ENCODE assay signal across 8 cellular contexts in the genomic region with DNA sequence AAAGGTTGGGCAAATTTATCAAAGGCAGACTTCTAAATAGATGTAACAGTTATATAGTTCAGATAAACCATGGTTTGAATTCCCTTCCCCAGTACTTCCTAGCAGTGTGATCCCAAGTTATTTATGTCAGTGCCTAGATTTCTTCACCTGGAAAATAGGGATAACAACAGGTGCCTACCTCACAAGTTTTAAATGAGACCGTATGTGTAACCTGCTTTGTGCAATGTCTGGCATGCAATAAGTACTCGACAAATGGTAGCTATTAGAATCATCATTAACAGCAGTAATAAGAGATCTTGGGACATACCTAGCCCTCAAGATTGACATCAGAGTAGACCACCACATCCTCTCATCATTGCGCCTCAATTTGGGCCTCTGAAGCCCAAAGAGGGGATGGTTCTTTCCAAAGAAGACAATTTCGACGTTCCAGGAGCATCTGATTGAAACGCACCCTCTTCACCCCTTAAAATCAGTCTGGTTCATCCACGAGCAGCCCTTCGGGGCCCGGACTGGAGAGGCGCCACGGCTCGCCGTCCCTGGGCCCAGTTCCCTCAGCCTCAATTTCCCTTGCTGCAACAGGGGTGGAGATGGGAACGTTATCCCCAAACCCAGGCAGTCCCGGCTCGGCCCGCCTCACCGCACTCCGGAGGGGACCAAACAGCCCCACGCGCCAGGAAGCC. TPM values are rescaled to one million over a fixed set of nuclear protein-coding genes. Genes with fewer than 3 reads are reported as not detected.
DNase-seq lines count a peak whose midpoint lies in the region; ATAC-seq and TF ChIP-seq lines count a peak whose summit lies in the region.

No MANE protein-coding gene starts in this region.

- H3K4me1 ChIP-seq in adrenal gland (replicated peaks in 1 of 2), result peaks cover 7 to 18% of the 10 kb centered on the region in 2 donors
- H3K4me1 ChIP-seq in thymus (ENCODE audit: control insufficient read depth, insufficient read depth, low read length), result peaks cover 4% of the 10 kb centered on the region

- peak overlapping the region; percentile 11 for H3K27ac ChIP-seq in AG04450 (ENCODE audit: low read depth, low read length)
- H3K27ac ChIP-seq in adrenal gland, result peak overlapping the region in 4 of 5 donors; percentile 46 to 99 (median 82)
- peak overlapping the region; percentile 73 for H3K27ac ChIP-seq in thymus (ENCODE audit: low read depth)

- TF ChIP-seq POLR2A in adrenal gland (IDR thresholded peaks at IDR 0.05), result no peak

- peaks cover 0 to under 1% of the 10 kb centered on the region in 2 donors for H3K36me3 ChIP-seq in adrenal gland (replicated peaks in 1 of 2)
- H3K36me3 ChIP-seq in thymus (ENCODE audit: control insufficient read depth, insufficient read depth), result peaks cover under 1% of the 10 kb centered on the region

- H3K27me3 ChIP-seq in AG04450 (ENCODE audit: control insufficient read depth, insufficient read depth, low read length), result no peaks in the 10 kb centered on the region
- no peaks in the 10 kb centered on the region for H3K27me3 ChIP-seq in adrenal gland
- no peaks in the 10 kb centered on the region for H3K27me3 ChIP-seq in thymus (ENCODE audit: control insufficient read depth, insufficient read depth)

- no peaks in the 10 kb centered on the region for H3K9me3 ChIP-seq in AG04450 (ENCODE audit: control insufficient read depth, insufficient read depth, low read length)
- no peaks in the 10 kb centered on the region for H3K9me3 ChIP-seq in adrenal gland (replicated peaks in 1 of 3)
- H3K9me3 ChIP-seq in thymus (ENCODE audit: control insufficient read depth), result no peaks in the 10 kb centered on the region

- TF ChIP-seq CTCF in AG04450 (IDR thresholded peaks at IDR 0.05; ENCODE audit: low read depth, low read length) (no peak), adrenal gland (IDR thresholded peaks at IDR 0.05) (no peak)

- WGBS in adrenal gland, 4 donors, result 0 to 3% (median 1%) methylated on average over 5 to 21 of the region's 21 CpGs
- under 1% methylated on average over 21 of the region's 21 CpGs for WGBS in thymus

- CTCF ChIA-PET in AG04450 (lab: Charles Lee), result interaction anchor here (0.6 to 2.9 kb wide), 2 partner anchors 33 to 81 kb away, joined by 4 to 12 read pairs; no protein-coding TSS in a partner anchor

- ATAC-seq in GM19023 (IDR thresholded peaks at IDR 0.05; ENCODE audit: unreplicated experiment) (peak; percentile 29), GM18502 (IDR thresholded peaks at IDR 0.05; ENCODE audit: poor library complexity, unreplicated experiment) (no peak)

- DNase-seq in AG04450 (ENCODE audit: low read depth, low spot score), result no peak
- peak; percentile 11 for DNase-seq in HT1080 (ENCODE audit: low read depth)
- DNase-seq in adrenal gland, result no peak
- peak; percentile 19 for DNase-seq in kidney tubule cell (ENCODE audit: low spot score)
- no peak for DNase-seq in Ammon's horn (ENCODE audit: low spot score)

- H3K4me3 ChIP-seq in AG04450 (ENCODE audit: low read depth, low read length) (peak overlapping the region; percentile 87), adrenal gland (peak overlapping the region; percentile 11 to 88 (median 48)), thymus (ENCODE audit: low read length) (peak overlapping the region; percentile 92)

- POLR2A ChIA-PET in AG04450 (lab: Yijun Ruan, JAX), result interaction anchor here (0.8 to 1.2 kb wide), 2 partner anchors 14 to 82 kb away, joined by 3 to 4 read pairs; no protein-coding TSS in a partner anchor

- intact Hi-C loops in adrenal gland (cut with DNase I), result no loop called here

RNA-seq across cellular contexts. Expression of gene ACACA, which starts 0.5 kb away (rescaled TPM):
- polyA plus RNA-seq in AG04450 (2011; rRNA removed), result 53.6 and 57.9 TPM in 2 replicates
- polyA minus RNA-seq in AG04450 (2011; rRNA and poly(A)+ RNA removed), result 161 and 163 TPM in 2 replicates
- 30.4 and 43.6 TPM in 2 replicates for total RNA-seq in HT1080 (2014; rRNA removed; shearing (Covaris generic))
- polyA plus RNA-seq in HT1080 (2015; cell fraction: cytosol; rRNA removed), result 20.7 and 22.7 TPM in 2 replicates
- 62.3 and 65.0 TPM in 2 replicates for polyA plus RNA-seq in HT1080 (2015; cell fraction: nucleus; rRNA removed)
- 100 to 1,000 TPM in 2 of 8 donors, 10 to 100 TPM in 6; 44.4 to 105 (median 76.8) TPM for total RNA-seq in adrenal gland
- polyA plus RNA-seq in adrenal gland, result 10 to 100 TPM; 18.2 to 64.1 (median 21.4) TPM
- 8.7 TPM for polyA plus RNA-seq in thymus

RNA-seq across cellular contexts. Expression of gene TADA2A, which starts 0.6 kb away (rescaled TPM):
- polyA plus RNA-seq in AG04450 (2011; rRNA removed) (18.1 and 21.4 TPM in 2 replicates), adrenal gland (10 to 100 TPM in 2 of 3 donors, 1 to 10 TPM in 1; 8.8 to 18.8 (median 15.7) TPM), thymus (14.8 TPM)
- 32.6 and 32.8 TPM in 2 replicates for polyA minus RNA-seq in AG04450 (2011; rRNA and poly(A)+ RNA removed)
- 26.7 and 28.8 TPM in 2 replicates for total RNA-seq in HT1080 (2014; rRNA removed; shearing (Covaris generic))
- polyA plus RNA-seq in HT1080 (2015; cell fraction: cytosol; rRNA removed), result 13.4 and 13.8 TPM in 2 replicates
- polyA plus RNA-seq in HT1080 (2015; cell fraction: nucleus; rRNA removed), result 33.2 and 38.0 TPM in 2 replicates
- total RNA-seq in adrenal gland, result 10 to 100 TPM in 7 of 8 donors, 1 to 10 TPM in 1; 7.6 to 21.5 (median 15.3) TPM

RNA-seq across cellular contexts. Expression of gene C17orf78, which starts 30.3 kb away (rescaled TPM):
- polyA plus RNA-seq in AG04450 (2011; rRNA removed) (not detected in 2 replicates), adrenal gland (not detected), thymus (not detected)
- polyA minus RNA-seq in AG04450 (2011; rRNA and poly(A)+ RNA removed), result not detected in 2 replicates
- total RNA-seq in HT1080 (2014; rRNA removed; shearing (Covaris generic)), result not detected in 2 replicates
- polyA plus RNA-seq in HT1080 (2015; cell fraction: cytosol; rRNA removed), result not detected in 2 replicates
- not detected in 2 replicates for polyA plus RNA-seq in HT1080 (2015; cell fraction: nucleus; rRNA removed)
- not detected for total RNA-seq in adrenal gland

Comparison
In these comparisons a context has a peak if more than half of its experiments do, and no peak if none do; other contexts are left out.
1. DNase-seq: peak in HT1080 (single experiment) and kidney tubule cell (single experiment); none in AG04450 (single experiment), adrenal gland (0 of 7) and Ammon's horn (single experiment).
2. H3K27ac ChIP-seq: peak in every context shown above with its lines; median percentile 82 in adrenal gland; 73 in thymus; 11 in AG04450.
3. Peak in every context shown above with its lines, with median percentiles within 50 percentile points of each other: H3K4me3 ChIP-seq.